ENCODE assay signal across 14 cellular contexts in the genomic region with DNA sequence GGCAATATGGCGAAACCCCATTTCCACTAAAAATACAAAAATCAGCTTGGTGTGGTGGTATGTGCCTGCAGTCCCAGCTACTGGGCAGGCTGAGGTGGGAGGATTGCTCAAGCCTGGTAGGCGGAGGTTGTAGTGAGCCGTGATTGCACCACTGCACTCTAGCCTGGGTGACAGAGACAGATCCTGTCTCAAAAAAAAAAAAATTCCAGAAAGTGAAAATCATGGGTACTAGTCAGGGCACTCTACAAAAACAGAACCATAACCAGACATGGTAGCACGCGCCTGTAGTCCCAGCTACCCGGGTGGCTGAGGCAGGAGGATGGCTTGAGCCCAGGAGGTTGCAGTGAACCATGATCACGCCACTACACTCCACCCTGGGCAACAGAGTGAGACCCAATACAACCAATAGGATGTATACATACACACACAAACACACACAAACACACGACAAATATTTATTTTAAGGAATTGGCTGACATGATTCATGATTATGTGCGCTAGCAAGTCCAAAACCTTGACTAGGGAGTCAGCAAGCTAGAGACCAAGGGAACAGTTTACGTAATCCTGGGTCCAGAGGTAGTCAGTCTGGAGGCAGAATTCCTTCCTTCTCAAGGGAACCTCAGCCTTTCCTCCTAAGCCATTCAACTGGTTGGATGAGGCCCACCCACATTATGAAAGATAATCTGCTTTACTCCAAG. TPM values are rescaled to one million over a fixed set of nuclear protein-coding genes. Genes with fewer than 3 reads are reported as not detected.
DNase-seq lines count a peak whose midpoint lies in the region; ATAC-seq, FAIRE-seq and TF ChIP-seq lines count a peak whose summit lies in the region.
"Had no signal": no experiment of that assay in that cellular context is flagged by ENCODE, and none has a peak within 500 bp of the region (broad histone marks: within the 10 kb centered on the region; RNA-seq: fewer than 3 reads in every experiment).

No MANE protein-coding gene starts in this region.

- POLR2A ChIA-PET in HEK293 (lab: Yijun Ruan, JAX): interaction anchor here (0.7 to 1.4 kb wide), 3 partner anchors 15 to 30 kb away, joined by 3 read pairs; a partner anchor contains a TSS
- POLR2A ChIA-PET in OCI-LY7 (lab: Charles Lee): no interaction called here

- TF ChIP-seq CTCF in HEK293 (tag by site-specific recombination; IDR thresholded peaks at IDR 0.05): no peak
- TF ChIP-seq CTCF in astrocyte (IDR thresholded peaks at IDR 0.05; ENCODE audit: insufficient read depth, low read depth, low read length): no peak
- TF ChIP-seq CTCF in mucosa of descending colon (IDR thresholded peaks at IDR 0.05): no peak
- no peak for TF ChIP-seq CTCF in OCI-LY7 (conservative IDR thresholded peaks at IDR 0.05; ENCODE audit: low read length)
- TF ChIP-seq CTCF in brain microvascular endothelial cell (IDR thresholded peaks at IDR 0.05; ENCODE audit: low read depth, low read length, missing control alignments): no peak

- BruUV-seq in OCI-LY7 (replicated peaks; lab: Mats Ljungman, UMichigan): no TSS peak

- H3K4me1 Mint-ChIP-seq in astrocyte (ENCODE audit: low read depth, unreplicated experiment): no peaks in the 10 kb centered on the region

- no peak overlapping the region for H3K4me3 ChIP-seq in HEK293 (ENCODE audit: low read depth, low read length)
- H3K4me3 ChIP-seq in astrocyte (ENCODE audit: insufficient read depth, low read depth, low read length): no peak overlapping the region
- H3K4me3 ChIP-seq in mucosa of descending colon: no peak overlapping the region
- no peak overlapping the region for H3K4me3 ChIP-seq in OCI-LY7 (ENCODE audit: low read depth, low read length, poor library complexity, severe bottlenecking)
- no peak overlapping the region for H3K4me3 ChIP-seq in brain microvascular endothelial cell (ENCODE audit: low read depth, low read length)
- H3K4me3 ChIP-seq: heart left ventricle, lung had no signal

- H3K36me3 Mint-ChIP-seq in astrocyte (ENCODE audit: low read depth, unreplicated experiment): no peaks in the 10 kb centered on the region

- no peak overlapping the region for H3K4me2 ChIP-seq in astrocyte (ENCODE audit: low read length)
- H3K4me2 ChIP-seq in OCI-LY7 (ENCODE audit: low read length): no peak overlapping the region

- no peaks in the 10 kb centered on the region for H3K27me3 Mint-ChIP-seq in astrocyte (ENCODE audit: low read depth, unreplicated experiment)

- H3K36me3 ChIP-seq in HEK293 (ENCODE audit: control insufficient read depth in 2 of 2, insufficient read depth in 1 of 2, low read length in 2 of 2) (no peaks in the 10 kb centered on the region; a peak in 1 of 3 replicates), astrocyte (ENCODE audit: insufficient read depth, low read length) (no peaks in the 10 kb centered on the region), mucosa of descending colon (ENCODE audit: low read depth) (no peaks in the 10 kb centered on the region), OCI-LY7 (ENCODE audit: insufficient read depth, low read length) (no peaks in the 10 kb centered on the region), brain microvascular endothelial cell (replicated peaks) (no peaks in the 10 kb centered on the region)
- H3K36me3 ChIP-seq: heart left ventricle had no signal

- CTCF ChIA-PET in HEK293 (lab: Yijun Ruan, JAX) (interaction anchor here (0.6 to 2.4 kb wide), 6 partner anchors 8 to 429 kb away, joined by 3 to 14 read pairs (median 4); a partner anchor contains a TSS), OCI-LY7 (lab: Charles Lee; ENCODE audit: unreplicated experiment) (no interaction called here)

- DNase-seq in astrocyte (ENCODE audit: low read depth) (no peak), mucosa of descending colon (peak in 2 of 3 donors; percentile 14 to 29), OCI-LY7 (ENCODE audit: low spot score) (no peak), brain microvascular endothelial cell (no peak)
- DNase-seq in stimulated activated CD4-positive, alpha-beta T cell treated with anti-CD3 and anti-CD28 coated beads, Interleukin-1b, Interleukin-23, amount 100 ng/mL, for 48 hours: no peak
- DNase-seq: activated CD8-positive, alpha-beta memory T cell treated with anti-CD3 and anti-CD28 coated beads, Interleukin-2, amount 50 U/mL, for 4 hours; amniotic stem cell; heart left ventricle; stimulated activated CD4-positive, alpha-beta T cell treated with anti-CD3 and anti-CD28 coated beads, Interleukin-2, amount 100 ng/mL, for 24 hours; stimulated activated naive CD4-positive, alpha-beta T cell treated with Interleukin-2 at 50 U/mL for 16 hours had no signal

- H3K79me2 ChIP-seq in astrocyte (ENCODE audit: insufficient read depth, low read length) (no peaks in the 10 kb centered on the region), OCI-LY7 (ENCODE audit: insufficient read depth, low read depth, low read length) (no peaks in the 10 kb centered on the region)

- H3K9me3 ChIP-seq in HEK293 (ENCODE audit: control insufficient read depth, insufficient read depth, low read depth, low read length): no peaks in the 10 kb centered on the region
- no peaks in the 10 kb centered on the region for H3K9me3 ChIP-seq in astrocyte (ENCODE audit: insufficient read depth, low read depth, low read length)
- H3K9me3 ChIP-seq in mucosa of descending colon: no peaks in the 10 kb centered on the region
- no peaks in the 10 kb centered on the region for H3K9me3 ChIP-seq in OCI-LY7 (ENCODE audit: low read length)
- H3K9me3 ChIP-seq: heart left ventricle had no signal

- FAIRE-seq in astrocyte (lab: Jason Lieb, UNC): no peak
- FAIRE-seq: RCC 7860 had no signal

- no peak overlapping the region for H3K4me3 Mint-ChIP-seq in astrocyte (ENCODE audit: unreplicated experiment)

- H4K20me1 ChIP-seq in astrocyte (ENCODE audit: insufficient read depth, low read length) (no peaks in the 10 kb centered on the region), OCI-LY7 (ENCODE audit: insufficient read depth, low read length) (no peaks in the 10 kb centered on the region)

- H3K9me2 ChIP-seq in OCI-LY7 (ENCODE audit: insufficient read depth, low read length): no peaks in the 10 kb centered on the region

- peak overlapping the region; percentile 12 for H3K27ac Mint-ChIP-seq in astrocyte (ENCODE audit: unreplicated experiment)

- in situ Hi-C loops in brain microvascular endothelial cell (cut with HindIII; ENCODE audit: low pct_ligation_motif_present, low sequenced_read_pairs): no loop called here

- peak; percentile 13 for ATAC-seq in mucosa of descending colon

- intact Hi-C loops in mucosa of descending colon (cut with DNase I, micrococcal nuclease) (no loop called here), OCI-LY7 (cut with micrococcal nuclease; ENCODE audit: unreplicated experiment) (no loop called here)

- H3K4me1 ChIP-seq in HEK293 (ENCODE audit: control insufficient read depth, insufficient read depth, low read length) (no peaks in the 10 kb centered on the region), astrocyte (ENCODE audit: insufficient read depth, low read length) (no peaks in the 10 kb centered on the region), mucosa of descending colon (ENCODE audit: low read depth) (no peaks in the 10 kb centered on the region), OCI-LY7 (ENCODE audit: insufficient read depth, low read length, poor library complexity, severe bottlenecking) (no peaks in the 10 kb centered on the region)

- no peaks in the 10 kb centered on the region for H3K27me3 ChIP-seq in astrocyte (ENCODE audit: insufficient read depth, low read length)
- H3K27me3 ChIP-seq in brain microvascular endothelial cell (replicated peaks): no peaks in the 10 kb centered on the region
- H3K27me3 ChIP-seq: heart left ventricle had no signal

- no peak overlapping the region for H3K9ac ChIP-seq in astrocyte (ENCODE audit: low read length)

- no peak overlapping the region for H2AFZ ChIP-seq in astrocyte (ENCODE audit: low read depth, low read length)
- no peak overlapping the region for H2AFZ ChIP-seq in OCI-LY7 (ENCODE audit: low read length)

- H3K27ac ChIP-seq in HEK293 (ENCODE audit: extremely low read depth, low read depth, low read length): no peak overlapping the region
- H3K27ac ChIP-seq in astrocyte (ENCODE audit: low read depth, low read length): no peak overlapping the region
- H3K27ac ChIP-seq in OCI-LY7 (ENCODE audit: low read depth, low read length, poor library complexity, severe bottlenecking): no peak overlapping the region
- H3K27ac ChIP-seq in brain microvascular endothelial cell: no peak overlapping the region
- H3K27ac ChIP-seq: C4-2B, heart left ventricle had no signal

- H3K9me3 Mint-ChIP-seq in astrocyte (ENCODE audit: unreplicated experiment): peaks cover 2% of the 10 kb centered on the region

TF ChIP-seq in HEK293, 187 proteins besides CTCF, POLR2A, EP300 and RAD21:
- TF ChIP-seq ZNF354C (tag by site-specific recombination; IDR thresholded peaks at IDR 0.05; ENCODE audit: borderline replicate concordance, low read depth) (no peak), ZNF239 (tag by site-specific recombination; IDR thresholded peaks at IDR 0.05) (no peak), ZNF37A (tag by site-specific recombination; IDR thresholded peaks at IDR 0.05) (no peak), ZFHX2 (tag by site-specific recombination; conservative IDR thresholded peaks at IDR 0.05) (peak; percentile 71), ZNF10 (tag by site-specific recombination; IDR thresholded peaks at IDR 0.05) (peak; percentile 77), ZNF600 (tag by site-specific recombination; IDR thresholded peaks at IDR 0.05) (0 out of 2 replicates have a peak, but pooled peaks have one; percentile 5), ZSCAN23 (tag by site-specific recombination; IDR thresholded peaks at IDR 0.05) (no peak), EGR2 (tag by site-specific recombination; IDR thresholded peaks at IDR 0.05; ENCODE audit: low read depth) (peak; percentile 59)

RNA-seq across cellular contexts. Expression of a gene that starts 11.6 kb away (rescaled TPM):
- total RNA-seq in astrocyte (0.09 TPM in 1 of 2 replicates, not detected in the other), mucosa of descending colon (not detected), OCI-LY7 (2022) (not detected in 2 replicates)
- not detected in 2 replicates for total RNA-seq in OCI-LY7 (2014; rRNA removed; shearing (Covaris generic))

RNA-seq across cellular contexts. Expression of a gene that starts 17.6 kb away (rescaled TPM):
- total RNA-seq in astrocyte: 0.20 and 0.43 TPM in 2 replicates
- 1 to 10 TPM in 1 of 3 donors, under 1 TPM in 1, not detected in 1; 0.24 to 1.3 TPM for total RNA-seq in mucosa of descending colon
- 0.32 and 0.59 TPM in 2 replicates for total RNA-seq in OCI-LY7 (2014; rRNA removed; shearing (Covaris generic))
- total RNA-seq in OCI-LY7 (2022): 0.27 and 0.68 TPM in 2 replicates

RNA-seq across cellular contexts. Expression of a gene that starts 19.3 kb away (rescaled TPM):
- total RNA-seq in astrocyte: 36.8 and 43.0 TPM in 2 replicates
- total RNA-seq in mucosa of descending colon: 10 to 100 TPM; 68.4 to 87.2 (median 72.8) TPM
- 59.6 and 80.6 TPM in 2 replicates for total RNA-seq in OCI-LY7 (2014; rRNA removed; shearing (Covaris generic))
- 66.8 and 68.2 TPM in 2 replicates for total RNA-seq in OCI-LY7 (2022)

RNA-seq across cellular contexts. Expression of a gene that starts 19.6 kb away (rescaled TPM):
- total RNA-seq in astrocyte: 88.0 and 89.7 TPM in 2 replicates
- 100 to 1,000 TPM in 2 of 3 donors, 10 to 100 TPM in 1; 90.8 to 118 (median 114) TPM for total RNA-seq in mucosa of descending colon
- total RNA-seq in OCI-LY7 (2014; rRNA removed; shearing (Covaris generic)): 31.4 and 46.5 TPM in 2 replicates
- total RNA-seq in OCI-LY7 (2022): 120 and 124 TPM in 2 replicates

RNA-seq across cellular contexts. Expression of a gene that starts 21.2 kb away (rescaled TPM):
- 2.2 and 3.9 TPM in 2 replicates for total RNA-seq in astrocyte
- total RNA-seq in mucosa of descending colon: 1 to 10 TPM in 1 of 3 donors, under 1 TPM in 2; 0.52 to 2.6 (median 0.80) TPM
- 0.18 and 0.79 TPM in 2 replicates for total RNA-seq in OCI-LY7 (2014; rRNA removed; shearing (Covaris generic))
- total RNA-seq in OCI-LY7 (2022): 0.76 and 1.1 TPM in 2 replicates

Comparison
In these comparisons a context has a peak if more than half of its experiments do, and no peak if none do; other contexts are left out.
1. DNase-seq: peak in mucosa of descending colon (2 of 3); none in astrocyte (single experiment), stimulated activated CD4-positive, alpha-beta T cell treated with anti-CD3 and anti-CD28 coated beads, Interleukin-1b, Interleukin-23, amount 100 ng/mL, for 48 hours (single experiment), OCI-LY7 (single experiment) and brain microvascular endothelial cell (single experiment).